ENCODE assay signal across 8 cellular contexts in the genomic region with DNA sequence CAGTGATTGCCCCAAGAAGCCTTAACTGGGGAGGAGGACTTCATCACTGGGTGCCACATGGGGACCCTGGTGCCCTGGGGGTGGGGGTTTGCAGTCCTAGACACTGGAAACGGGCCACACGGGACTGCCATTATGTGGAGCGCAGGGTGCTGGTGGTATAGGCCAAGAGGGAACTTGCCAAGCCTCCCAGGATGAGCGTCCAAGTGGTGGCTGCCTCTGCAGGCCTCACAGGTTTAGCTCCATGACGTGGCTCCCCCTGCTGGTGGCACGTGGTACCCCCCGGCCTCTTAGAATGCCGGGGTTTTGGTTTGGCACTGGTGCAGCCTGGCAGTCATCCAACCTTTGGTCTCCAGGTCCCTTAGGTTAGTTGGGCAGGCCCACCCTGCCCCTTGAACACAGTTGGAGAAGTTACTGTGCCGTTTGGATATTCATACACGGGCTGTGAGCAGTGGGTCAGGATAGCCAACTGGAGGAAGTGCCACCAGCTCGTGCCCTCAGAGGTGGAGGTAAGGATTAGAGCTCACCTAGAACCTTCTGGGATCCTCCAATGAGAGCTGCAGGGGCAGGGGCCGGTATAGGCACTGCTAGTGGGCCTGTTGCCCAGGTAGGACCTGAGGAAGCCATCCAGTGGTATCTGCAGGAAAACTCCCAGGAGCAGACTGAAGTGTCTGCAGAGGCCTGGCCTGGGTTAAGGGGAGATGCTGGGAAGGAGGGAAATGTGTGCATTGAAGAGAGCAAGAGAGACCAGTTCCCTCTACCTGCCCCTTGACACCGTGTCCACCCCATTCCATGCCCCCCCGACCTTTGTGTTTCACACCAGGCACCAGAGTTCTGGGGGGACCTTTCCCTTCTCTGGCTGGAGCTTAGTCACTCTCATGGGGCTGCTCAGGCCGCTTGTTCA. TPM values are rescaled to one million over a fixed set of nuclear protein-coding genes. Genes with fewer than 3 reads are reported as not detected.
A peak's percentile ranks its signal among the peaks of the same experiment; 100 is the strongest.
DNase-seq lines count a peak whose midpoint lies in the region; ATAC-seq and TF ChIP-seq lines count a peak whose summit lies in the region.

No MANE protein-coding gene starts in this region.

- no peaks in the 10 kb centered on the region for H3K27me3 ChIP-seq in psoas muscle (ENCODE audit: insufficient read depth in 3 of 3, low read length in 2 of 3)

- ATAC-seq in left cardiac atrium: peak; percentile 34
- ATAC-seq in psoas muscle: peak; percentile 50 to 67 (median 60)

- DNase-seq in AG20443 (ENCODE audit: low spot score) (peak; percentile 90), GM20000 (ENCODE audit: low spot score) (peak; percentile 77), NCI-H1436 (lab: John Stamatoyannopoulos, UW) (peak; percentile 91), T follicular helper cell (ENCODE audit: low read depth) (peak; percentile 87), amniotic epithelial cell (ENCODE audit: low read depth) (peak; percentile 81), left cardiac atrium (peak; percentile 91), psoas muscle (peak; percentile 89 to 95)

- H3K9me3 ChIP-seq in psoas muscle: no peaks in the 10 kb centered on the region

- TF ChIP-seq CTCF in GM20000 (IDR thresholded peaks at IDR 0.05; ENCODE audit: extremely low read depth, missing control alignments) (peak; percentile 88), psoas muscle (IDR thresholded peaks at IDR 0.05) (peak; percentile 93)

- WGBS in psoas muscle, 3 donors: 15 to 19% (median 16%) methylated on average over 15 of the region's 15 CpGs
- 22% methylated on average over 15 of the region's 15 CpGs for WGBS in urinary bladder

- peaks cover 39% of the 10 kb centered on the region for H3K4me1 ChIP-seq in psoas muscle
- no peaks in the 10 kb centered on the region for H3K4me1 ChIP-seq in urinary bladder (ENCODE audit: insufficient read depth)

- intact Hi-C loops in left cardiac atrium (cut with DNase I) (loop anchor here (2.0 to 5.0 kb wide), 4 partner anchors 33 to 102 kb away; no protein-coding TSS in a partner anchor), psoas muscle (cut with DNase I) (loop anchor here (1.0 to 5.0 kb wide), 5 partner anchors 37 to 103 kb away; a partner anchor contains a TSS)

- peak overlapping the region; percentile 48 for H3K27ac ChIP-seq in psoas muscle
- H3K27ac ChIP-seq in urinary bladder (ENCODE audit: low read depth): peak overlapping the region; percentile 42

- H3K36me3 ChIP-seq in psoas muscle (ENCODE audit: insufficient read depth in 1 of 2, low read depth in 1 of 2): peaks cover 0 to 25% of the 10 kb centered on the region in 2 donors
- no peaks in the 10 kb centered on the region for H3K36me3 ChIP-seq in urinary bladder (ENCODE audit: insufficient read depth)

- H3K4me3 ChIP-seq in psoas muscle (no peak overlapping the region), urinary bladder (ENCODE audit: low read depth, low read length) (no peak overlapping the region)

RNA-seq across cellular contexts. Expression of a gene that starts 5.7 kb away (rescaled TPM):
- total RNA-seq in left cardiac atrium (100 to 1,000 TPM; 343 to 402 TPM), psoas muscle (100 to 1,000 TPM; 124 to 263 (median 168) TPM), urinary bladder (778 TPM)
- polyA plus RNA-seq in psoas muscle (100 to 1,000 TPM; 210 to 347 (median 274) TPM), urinary bladder (1,510 TPM)
